Comparison of ENCODE assay signal across 12 cellular contexts in the genomic region with DNA sequence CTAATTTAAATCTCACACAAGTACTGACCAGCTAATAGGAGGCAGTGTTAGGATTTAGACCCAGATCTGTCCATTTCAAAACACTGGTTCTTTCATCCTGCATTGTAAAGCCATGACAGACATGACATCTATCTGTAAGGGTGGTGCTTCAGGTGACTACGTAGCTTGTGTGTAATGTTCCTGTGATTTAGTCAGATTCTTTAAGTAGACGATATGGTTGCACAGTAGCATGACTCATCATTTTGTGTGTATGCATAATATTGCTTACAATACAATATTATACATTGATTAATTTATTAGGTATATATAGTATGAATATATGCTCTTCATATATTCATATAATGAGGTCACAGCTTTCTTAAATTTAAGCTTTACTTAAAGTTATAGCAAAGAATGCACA.
"Had no signal": no experiment of that assay in that cellular context is flagged by ENCODE, and none has a peak within 500 bp of the region (broad histone marks: within the 10 kb centered on the region; RNA-seq: fewer than 3 reads in every experiment).

No MANE protein-coding gene starts in this region.

- DNase-seq: effector memory CD8-positive, alpha-beta T cell; heart left ventricle; hippocampal formation; islet precursor cell; mucosa of descending colon; naive thymus-derived CD8-positive, alpha-beta T cell; ovary; small intestine; stimulated activated CD4-positive, alpha-beta T cell treated with anti-CD3 and anti-CD28 coated beads, Interleukin-12 subunit alpha, Interleukin-12 subunit beta, amount 100 ng/mL, for 4 hours; stimulated activated naive CD4-positive, alpha-beta T cell had no signal

- H3K9me3 ChIP-seq: mucosa of descending colon, ovary had no signal

- H3K27ac ChIP-seq: heart left ventricle, ovary, right atrium auricular region had no signal

- H3K27me3 ChIP-seq: heart left ventricle, ovary, right atrium auricular region had no signal

- ATAC-seq: effector memory CD8-positive, alpha-beta T cell; heart left ventricle; left lobe of liver; mucosa of descending colon; naive thymus-derived CD8-positive, alpha-beta T cell had no signal

- FAIRE-seq: small intestine had no signal

- H3K36me3 ChIP-seq: heart left ventricle, ovary, right atrium auricular region had no signal

- H3K4me1 ChIP-seq: heart left ventricle, right atrium auricular region had no signal

- H3K4me3 ChIP-seq: heart left ventricle, mucosa of descending colon, ovary, right atrium auricular region had no signal
